ENCODE assay signal across 8 cellular contexts in genomic region chr15:75542949-75543540, GRCh38. TPM values are rescaled to one million over a fixed set of nuclear protein-coding genes. Genes with fewer than 3 reads are reported as not detected.
A peak's percentile ranks its signal among the peaks of the same experiment; 100 is the strongest.
DNase-seq lines count a peak whose midpoint lies in the region; ATAC-seq and TF ChIP-seq lines count a peak whose summit lies in the region.
"Not testable (repeated sequence)": the region's sequence is repeated elsewhere in the genome, so short reads cannot be mapped to it uniquely, and the experiment has no call there.

No MANE protein-coding gene starts in this region.

- in situ Hi-C loops in Panc1 (cut with HindIII; ENCODE audit: low pct_unique_long_range_greater_than_20kb, low sequenced_read_pairs) = not testable (repeated sequence)

- H3K4me3 ChIP-seq in Panc1 (ENCODE audit: low read depth in 2 of 2, low read length in 2 of 2); colonic mucosa; heart left ventricle: not testable (repeated sequence)

- peak overlapping the region; percentile 37 for H3K27ac Mint-ChIP-seq in CD4-positive, alpha-beta T cell
- peak overlapping the region; percentile 10 for H3K27ac Mint-ChIP-seq in activated naive CD4-positive, alpha-beta T cell treated with anti-CD3 and anti-CD28 coated beads, Interleukin-2, amount 50 U/mL, for 24 hours
- peak overlapping the region in 2 of 3 experiments; percentile 58 to 77 for H3K27ac Mint-ChIP-seq in nephron
- peak overlapping the region; percentile 56 for H3K27ac Mint-ChIP-seq in type B pancreatic cell

- H3K27ac ChIP-seq in CD4-positive, alpha-beta T cell (ENCODE audit: low read depth, low read length); Panc1 (ENCODE audit: low read length): not testable (repeated sequence)
- H3K27ac ChIP-seq in colonic mucosa (peak overlapping the region; percentile 16), heart left ventricle (peak overlapping the region in 7 of 12 donors; percentile 18 to 60 (median 44))

- POLR2A ChIA-PET in CD4-positive, alpha-beta T cell (lab: Charles Lee) = interaction anchor here (1.6 kb wide), 1 partner anchor 97 kb away, joined by 4 read pairs; the partner anchor contains the start of gene IMP3
- POLR2A ChIA-PET in Panc1 (lab: Charles Lee) = interaction anchor here (0.6 kb wide), 1 partner anchor 70 kb away, joined by 8 read pairs; no protein-coding TSS in a partner anchor

- peaks cover 33% of the 10 kb centered on the region for H3K4me1 Mint-ChIP-seq in CD4-positive, alpha-beta T cell (ENCODE audit: low read depth)
- H3K4me1 Mint-ChIP-seq in activated naive CD4-positive, alpha-beta T cell treated with anti-CD3 and anti-CD28 coated beads, Interleukin-2, amount 50 U/mL, for 24 hours = peaks cover 37% of the 10 kb centered on the region
- H3K4me1 Mint-ChIP-seq in nephron = peaks cover 29% of the 10 kb centered on the region
- H3K4me1 Mint-ChIP-seq in type B pancreatic cell (ENCODE audit: unreplicated experiment) = peaks cover 31% of the 10 kb centered on the region

- H3K27me3 Mint-ChIP-seq in CD4-positive, alpha-beta T cell; activated naive CD4-positive, alpha-beta T cell treated with anti-CD3 and anti-CD28 coated beads, Interleukin-2, amount 50 U/mL, for 24 hours; nephron (ENCODE audit: low read depth); type B pancreatic cell: not testable (repeated sequence)

- intact Hi-C loops in CD4-positive, alpha-beta T cell (cut with DNase I, micrococcal nuclease); Panc1 (cut with micrococcal nuclease; ENCODE audit: unreplicated experiment); colonic mucosa (cut with DNase I): not testable (repeated sequence)
- intact Hi-C loops in heart left ventricle (cut with DNase I) = loop anchor here in 1 of 10 donors (5.0 kb wide), 1 partner anchor 34 kb away; the partner anchor contains the start of gene PTPN9

- H3K9me3 Mint-ChIP-seq in CD4-positive, alpha-beta T cell; activated naive CD4-positive, alpha-beta T cell treated with anti-CD3 and anti-CD28 coated beads, Interleukin-2, amount 50 U/mL, for 24 hours; nephron; type B pancreatic cell: not testable (repeated sequence)

- H3K4me1 ChIP-seq in Panc1 (ENCODE audit: control insufficient read depth, insufficient read depth, low read length) (peaks cover 15% of the 10 kb centered on the region), heart left ventricle (peaks cover 0 to 44% (median 23%) of the 10 kb centered on the region in 12 donors)
- not testable (repeated sequence) for H3K4me1 ChIP-seq in colonic mucosa

- TF ChIP-seq POLR2A in heart left ventricle (IDR thresholded peaks at IDR 0.05) = not testable (repeated sequence)

- ATAC-seq in CD4-positive, alpha-beta T cell (ENCODE audit: poor library complexity); Panc1; heart left ventricle: not testable (repeated sequence)

- H3K36me3 Mint-ChIP-seq in CD4-positive, alpha-beta T cell (ENCODE audit: low read depth); activated naive CD4-positive, alpha-beta T cell treated with anti-CD3 and anti-CD28 coated beads, Interleukin-2, amount 50 U/mL, for 24 hours: not testable (repeated sequence)
- H3K36me3 Mint-ChIP-seq in nephron (ENCODE audit: low read depth) = peaks cover 16% of the 10 kb centered on the region
- peaks cover 13% of the 10 kb centered on the region for H3K36me3 Mint-ChIP-seq in type B pancreatic cell

- DNase-seq in CD4-positive, alpha-beta T cell; Panc1 (ENCODE audit: low read depth, low spot score); heart left ventricle; type B pancreatic cell (ENCODE audit: extremely low spot score, unreplicated experiment): not testable (repeated sequence)
- DNase-seq in colonic mucosa = peak; percentile 62
- DNase-seq in kidney tubule cell (ENCODE audit: low spot score) = peak; percentile 54

- H3K9ac ChIP-seq in colonic mucosa (ENCODE audit: low read depth in 2 of 2, low read length in 2 of 2) = not testable (repeated sequence)

- CTCF ChIA-PET in CD4-positive, alpha-beta T cell (lab: Charles Lee) = not testable (repeated sequence)
- CTCF ChIA-PET in Panc1 (lab: Charles Lee) = interaction anchor here (0.5 kb wide), 1 partner anchor 47 kb away, joined by 4 read pairs; no protein-coding TSS in a partner anchor

- H3K4me3 Mint-ChIP-seq in CD4-positive, alpha-beta T cell; activated naive CD4-positive, alpha-beta T cell treated with anti-CD3 and anti-CD28 coated beads, Interleukin-2, amount 50 U/mL, for 24 hours; nephron; type B pancreatic cell: not testable (repeated sequence)

- TSS peak; percentile 56 for BruUV-seq in Panc1 (replicated peaks; lab: Mats Ljungman, UMichigan)

- H3K36me3 ChIP-seq in Panc1 (ENCODE audit: control insufficient read depth, insufficient read depth, low read length); colonic mucosa; heart left ventricle: not testable (repeated sequence)

- not testable (repeated sequence) for TF ChIP-seq CTCF in CD4-positive, alpha-beta T cell (IDR thresholded peaks at IDR 0.05); Panc1 (IDR thresholded peaks at IDR 0.05); colonic mucosa (IDR thresholded peaks at IDR 0.05); heart left ventricle (IDR thresholded peaks at IDR 0.05); nephron (IDR thresholded peaks at IDR 0.05; ENCODE audit: unreplicated experiment in 3 of 3); type B pancreatic cell (conservative IDR thresholded peaks at IDR 0.05)

- not testable (repeated sequence) for H3K9me3 ChIP-seq in CD4-positive, alpha-beta T cell (ENCODE audit: control insufficient read depth, low read length); Panc1 (ENCODE audit: control insufficient read depth, insufficient read depth, low read depth, low read length); colonic mucosa; heart left ventricle

- not testable (repeated sequence) for H3K27me3 ChIP-seq in CD4-positive, alpha-beta T cell (ENCODE audit: control insufficient read depth, insufficient read depth, low read length); Panc1 (ENCODE audit: control insufficient read depth, insufficient read depth, low read length); colonic mucosa; heart left ventricle

- WGBS in heart left ventricle, 4 donors = 64 to 76% (median 69%) methylated on average over 6 of the region's 6 CpGs

RNA-seq across cellular contexts. Expression of gene PTPN9, which starts 36.1 kb away (rescaled TPM):
- 1 to 10 TPM; 8.1 to 8.2 TPM for total RNA-seq in CD4-positive, alpha-beta T cell
- total RNA-seq in Panc1 (2021; ENCODE audit: unreplicated experiment) (38.4 TPM), colonic mucosa (10 to 100 TPM; 31.1 to 32.3 TPM), heart left ventricle (10 to 100 TPM in 3 of 9 donors, 1 to 10 TPM in 6; 4.6 to 16.8 (median 8.8) TPM), type B pancreatic cell (ENCODE audit: low replicate concordance) (26.2 and 31.3 TPM in 2 replicates)
- polyA plus RNA-seq in Panc1 (2012; ENCODE audit: insufficient read length) = 33.8 TPM
- 1 to 10 TPM; 2.4 to 7.7 TPM for polyA plus RNA-seq in heart left ventricle

Comparison
In these comparisons a context has a peak if more than half of its experiments do, and no peak if none do; other contexts are left out.
1. H3K27ac Mint-ChIP-seq: peak in every context shown above with its lines; median percentile 68 in nephron; 56 in type B pancreatic cell; 37 in CD4-positive, alpha-beta T cell; 10 in activated naive CD4-positive, alpha-beta T cell treated with anti-CD3 and anti-CD28 coated beads, Interleukin-2, amount 50 U/mL, for 24 hours.